ENCODE assay signal across 9 cellular contexts in the genomic region with DNA sequence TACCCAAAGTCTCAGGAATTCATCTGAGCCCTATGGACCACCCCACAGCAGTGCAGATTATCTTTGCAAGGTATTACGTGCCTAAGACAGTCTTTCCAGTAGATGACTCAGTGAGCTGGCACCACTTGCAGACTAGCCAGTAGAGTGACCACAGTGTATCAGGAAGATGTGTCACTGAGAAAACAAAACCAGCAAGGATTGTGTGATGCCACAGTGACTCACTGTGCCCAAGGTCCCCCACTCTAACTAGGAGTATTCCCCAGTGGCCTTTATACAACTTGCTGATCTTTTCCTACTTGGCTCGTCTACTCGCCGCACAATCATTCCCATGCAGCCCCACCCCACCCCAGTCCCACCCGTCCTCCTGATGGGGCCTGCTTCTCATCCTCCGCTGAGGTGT. TPM values are rescaled to one million over a fixed set of nuclear protein-coding genes. Genes with fewer than 3 reads are reported as not detected.
A peak's percentile ranks its signal among the peaks of the same experiment; 100 is the strongest.
DNase-seq lines count a peak whose midpoint lies in the region; ATAC-seq lines count a peak whose summit lies in the region.
"Had no signal": no experiment of that assay in that cellular context is flagged by ENCODE, and none has a peak within 500 bp of the region (broad histone marks: within the 10 kb centered on the region; RNA-seq: fewer than 3 reads in every experiment).

No MANE protein-coding gene starts in this region.

- no peak for ATAC-seq in HG03342 (IDR thresholded peaks at IDR 0.05; ENCODE audit: unreplicated experiment)

- DNase-seq in stimulated activated CD4-positive, alpha-beta T cell treated with anti-CD3 and anti-CD28 coated beads, Interleukin-1b, Interleukin-23, amount 100 ng/mL, for 48 hours = peak; percentile 34
- no peak for DNase-seq in stimulated activated CD4-positive, alpha-beta T cell treated with anti-CD3 and anti-CD28 coated beads, Interleukin-2, amount 100 ng/mL, for 48 hours
- DNase-seq in T1000 (lab: John Stamatoyannopoulos, UW) (peak; percentile 82), foreskin melanocyte (peak; percentile 28), hippocampal formation (lab: John Stamatoyannopoulos, UW) (no peak), NCI-H345 (lab: John Stamatoyannopoulos, UW) (no peak), occipital lobe (lab: John Stamatoyannopoulos, UW) (no peak)
- DNase-seq: NCI-H1417 treated with DMSO at 0.1 percent for 48 hours had no signal

RNA-seq across cellular contexts. Expression of a gene that starts 26.8 kb away (rescaled TPM):
- 29.9 TPM for total RNA-seq in occipital lobe

RNA-seq across cellular contexts. Expression of a gene that starts 46.4 kb away (rescaled TPM):
- total RNA-seq in occipital lobe = 0.47 TPM

Comparison
In these comparisons a context has a peak if more than half of its experiments do, and no peak if none do; other contexts are left out.
1. DNase-seq: peak in stimulated activated CD4-positive, alpha-beta T cell treated with anti-CD3 and anti-CD28 coated beads, Interleukin-1b, Interleukin-23, amount 100 ng/mL, for 48 hours (single experiment), T1000 (single experiment) and foreskin melanocyte (single experiment); none in stimulated activated CD4-positive, alpha-beta T cell treated with anti-CD3 and anti-CD28 coated beads, Interleukin-2, amount 100 ng/mL, for 48 hours (0 of 2), hippocampal formation (0 of 2), NCI-H345 (single experiment) and occipital lobe (single experiment).